ENCODE assay signal across 8 cellular contexts in genomic region chr3:150372320-150373118, GRCh38. TPM values are rescaled to one million over a fixed set of nuclear protein-coding genes. Genes with fewer than 3 reads are reported as not detected.
DNase-seq lines count a peak whose midpoint lies in the region; ATAC-seq, FAIRE-seq and TF ChIP-seq lines count a peak whose summit lies in the region.

No MANE protein-coding gene starts in this region.

- peak overlapping the region; percentile 39 for H2AFZ ChIP-seq in neuron (ENCODE audit: low read depth, low read length)

- ATAC-seq in HG03039 (IDR thresholded peaks at IDR 0.05; ENCODE audit: unreplicated experiment), result no peak

- intact Hi-C loops in breast epithelium (cut with DNase I; ENCODE audit: low total_unique reads), result no loop called here

- TF ChIP-seq CTCF in breast epithelium (IDR thresholded peaks at IDR 0.05), result peak in 1 of 3 donors; percentile 15

- peak overlapping the region; percentile 86 to 88 for H3K27ac ChIP-seq in breast epithelium

- H3K27me3 ChIP-seq in breast epithelium, result no peaks in the 10 kb centered on the region
- no peaks in the 10 kb centered on the region for H3K27me3 ChIP-seq in neuron (ENCODE audit: insufficient read depth, low read length)

- FAIRE-seq in G401.6 (lab: Jason Lieb, UNC), result peak; percentile 54

- DNase-seq in HT1080 (ENCODE audit: low read depth), result peak; percentile 68
- DNase-seq in breast epithelium (ENCODE audit: low spot score in 2 of 2), result no peak
- no peak for DNase-seq in NCI-H2196 (lab: John Stamatoyannopoulos, UW; ENCODE audit: unreplicated experiment)
- no peak for DNase-seq in AG20443 (ENCODE audit: low spot score)
- DNase-seq in NOMO-1 treated with DMSO at 0.1 percent for 48 hours (lab: John Stamatoyannopoulos, UW; ENCODE audit: unreplicated experiment), result no peak

- H3K4me3 ChIP-seq in breast epithelium, result no peak overlapping the region
- H3K4me3 ChIP-seq in neuron (ENCODE audit: low read length), result no peak overlapping the region

- H3K36me3 ChIP-seq in breast epithelium, result no peaks in the 10 kb centered on the region
- no peaks in the 10 kb centered on the region for H3K36me3 ChIP-seq in neuron (ENCODE audit: insufficient read depth, low read length)

- no peak for TF ChIP-seq POLR2A in breast epithelium (IDR thresholded peaks at IDR 0.05)

- H3K9me3 ChIP-seq in breast epithelium (no peaks in the 10 kb centered on the region), neuron (ENCODE audit: low read length) (no peaks in the 10 kb centered on the region)

- no peaks in the 10 kb centered on the region for H3K4me1 ChIP-seq in breast epithelium
- peaks cover 30% of the 10 kb centered on the region for H3K4me1 ChIP-seq in neuron (ENCODE audit: insufficient read depth, low read length)

RNA-seq across cellular contexts. Expression of gene TSC22D2, which starts 35.6 kb away (rescaled TPM):
- 6.2 and 7.7 TPM in 2 replicates for total RNA-seq in HT1080 (2014; rRNA removed; shearing (Covaris generic))
- 17.7 and 21.3 TPM in 2 replicates for polyA plus RNA-seq in HT1080 (2015; cell fraction: cytosol; rRNA removed)
- polyA plus RNA-seq in HT1080 (2015; cell fraction: nucleus; rRNA removed), result 33.3 and 33.8 TPM in 2 replicates
- total RNA-seq in breast epithelium, result 10 to 100 TPM; 12.1 to 19.8 (median 16.5) TPM
